9 cellular contexts compared by ENCODE assay signal in the genomic region with DNA sequence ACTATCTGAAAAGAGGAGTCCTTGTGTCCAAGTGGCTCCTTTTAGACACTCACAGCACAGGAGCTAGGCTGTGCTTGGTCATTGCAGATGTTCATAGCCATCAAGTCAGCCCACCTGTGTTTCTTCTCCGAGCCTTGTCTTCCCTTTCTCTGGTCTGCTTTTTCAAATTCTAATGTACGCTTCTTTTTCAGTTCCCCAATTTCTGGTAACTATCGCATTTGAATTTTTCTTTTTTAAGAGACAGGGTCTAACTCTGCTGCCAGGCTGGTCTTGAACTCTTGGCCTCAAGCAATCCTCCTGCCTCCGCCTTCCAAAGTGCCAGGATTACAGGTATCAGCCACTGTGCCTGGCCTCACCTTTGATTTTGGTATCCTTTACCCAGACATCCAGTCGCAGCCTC.
DNase-seq lines count a peak whose midpoint lies in the region; ATAC-seq, FAIRE-seq and TF ChIP-seq lines count a peak whose summit lies in the region.
"Had no signal": no experiment of that assay in that cellular context is flagged by ENCODE, and none has a peak within 500 bp of the region (broad histone marks: within the 10 kb centered on the region; RNA-seq: fewer than 3 reads in every experiment).

No MANE protein-coding gene starts in this region.

- FAIRE-seq in HTR-8/SVneo (lab: Jason Lieb, UNC), result no peak
- FAIRE-seq: G401.6 had no signal

- in situ Hi-C loops in GM13977 (cut with MboI; ENCODE audit: low pct_unique_long_range_greater_than_20kb, low sequenced_read_pairs, unreplicated experiment), result no loop called here

- peaks cover 72% of the 10 kb centered on the region for H3K4me1 Mint-ChIP-seq in activated naive CD8-positive, alpha-beta T cell treated with anti-CD3 and anti-CD28 coated beads, Interleukin-2, amount 50 U/mL, for 24 hours

- peak; percentile 88 for ATAC-seq in HG03108 (IDR thresholded peaks at IDR 0.05; ENCODE audit: unreplicated experiment)
- no peak for ATAC-seq in activated naive CD8-positive, alpha-beta T cell treated with anti-CD3 and anti-CD28 coated beads, Interleukin-2, amount 50 U/mL, for 24 hours

- peaks cover 4% of the 10 kb centered on the region for H3K9me3 Mint-ChIP-seq in activated naive CD8-positive, alpha-beta T cell treated with anti-CD3 and anti-CD28 coated beads, Interleukin-2, amount 50 U/mL, for 24 hours

- no peak for TF ChIP-seq CTCF in GM13977 (IDR thresholded peaks at IDR 0.05; ENCODE audit: extremely low read depth, insufficient read depth, missing control alignments)
- TF ChIP-seq CTCF in GM20000 (IDR thresholded peaks at IDR 0.05; ENCODE audit: extremely low read depth, missing control alignments), result no peak

- H3K4me3 Mint-ChIP-seq in activated naive CD8-positive, alpha-beta T cell treated with anti-CD3 and anti-CD28 coated beads, Interleukin-2, amount 50 U/mL, for 24 hours, result no peak overlapping the region

- peak; percentile 37 for DNase-seq in GM13977 (ENCODE audit: low spot score)
- DNase-seq in GM20000 (ENCODE audit: low spot score), result peak; percentile 54
- DNase-seq in activated naive CD8-positive, alpha-beta T cell treated with anti-CD3 and anti-CD28 coated beads, Interleukin-2, amount 50 U/mL, for 24 hours, result no peak
- DNase-seq in OCI-M1 (lab: John Stamatoyannopoulos, UW), result no peak
- DNase-seq in NCI-H1048 (lab: John Stamatoyannopoulos, UW), result no peak
- no peak for DNase-seq in HTR-8/SVneo (ENCODE audit: insufficient read length, low spot score)
- no peak for DNase-seq in posterior cingulate gyrus

- peak overlapping the region; percentile 74 for H3K27ac Mint-ChIP-seq in activated naive CD8-positive, alpha-beta T cell treated with anti-CD3 and anti-CD28 coated beads, Interleukin-2, amount 50 U/mL, for 24 hours

- H3K36me3 Mint-ChIP-seq in activated naive CD8-positive, alpha-beta T cell treated with anti-CD3 and anti-CD28 coated beads, Interleukin-2, amount 50 U/mL, for 24 hours (ENCODE audit: low read depth), result peaks cover 42% of the 10 kb centered on the region

- intact Hi-C loops in posterior cingulate gyrus (cut with DNase I), result no loop called here

- H3K27me3 Mint-ChIP-seq in activated naive CD8-positive, alpha-beta T cell treated with anti-CD3 and anti-CD28 coated beads, Interleukin-2, amount 50 U/mL, for 24 hours, result peaks cover 1% of the 10 kb centered on the region

Comparison
In these comparisons a context has a peak if more than half of its experiments do, and no peak if none do; other contexts are left out.
1. DNase-seq: peak in GM13977 (single experiment) and GM20000 (single experiment); none in activated naive CD8-positive, alpha-beta T cell treated with anti-CD3 and anti-CD28 coated beads, Interleukin-2, amount 50 U/mL, for 24 hours (single experiment), OCI-M1 (single experiment), NCI-H1048 (single experiment), HTR-8/SVneo (single experiment) and posterior cingulate gyrus (0 of 10).